Comparison of ENCODE assay signal across 12 cellular contexts in the genomic region with DNA sequence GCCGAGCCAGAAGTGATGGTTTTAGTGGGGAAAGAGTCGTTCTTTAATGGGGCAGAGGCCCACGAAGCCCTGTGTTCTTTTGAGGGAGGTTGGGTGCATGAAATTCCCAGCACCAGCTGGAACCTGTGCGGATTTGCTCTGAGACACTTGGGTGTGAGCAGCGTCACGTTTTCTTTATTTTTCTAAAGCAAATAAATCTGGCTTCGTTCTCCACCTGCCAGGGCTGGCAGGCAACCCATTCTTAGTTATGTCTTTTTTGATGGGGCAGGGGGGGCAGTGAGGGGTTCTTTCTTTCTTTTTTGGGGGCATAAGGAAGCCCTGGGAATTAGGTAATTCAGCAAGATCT.
DNase-seq lines count a peak whose midpoint lies in the region; ATAC-seq, FAIRE-seq and TF ChIP-seq lines count a peak whose summit lies in the region.
"Had no signal": no experiment of that assay in that cellular context is flagged by ENCODE, and none has a peak within 500 bp of the region (broad histone marks: within the 10 kb centered on the region; RNA-seq: fewer than 3 reads in every experiment).

No MANE protein-coding gene starts in this region.

- in situ Hi-C loops in gastrocnemius medialis (cut with MboI; ENCODE audit: low sequenced_read_pairs in 4 of 4): no loop called here

- TF ChIP-seq POLR2A in H54 (IDR thresholded peaks at IDR 0.05; ENCODE audit: low read depth, low read length): no peak
- no peak for TF ChIP-seq POLR2A in gastrocnemius medialis (IDR thresholded peaks at IDR 0.05)
- no peak for TF ChIP-seq POLR2A in Peyer's patch (IDR thresholded peaks at IDR 0.05)

- peak in 1 of 2 donors; percentile 17 for ATAC-seq in gastrocnemius medialis
- ATAC-seq in GM21447 (IDR thresholded peaks at IDR 0.05; ENCODE audit: unreplicated experiment): no peak
- ATAC-seq in HG03097 (IDR thresholded peaks at IDR 0.05; ENCODE audit: low FRiP score, unreplicated experiment): no peak

- H3K9me3 ChIP-seq in gastrocnemius medialis (no peaks in the 10 kb centered on the region), Peyer's patch (no peaks in the 10 kb centered on the region)

- H3K4me1 ChIP-seq in gastrocnemius medialis: peaks cover 10 to 17% of the 10 kb centered on the region in 2 donors
- peaks cover 0 to 4% (median 0%) of the 10 kb centered on the region in 4 donors for H3K4me1 ChIP-seq in Peyer's patch

- H3K4me3 ChIP-seq in epithelial cell of proximal tubule (ENCODE audit: low read depth, low read length) (peak overlapping the region; percentile 24), gastrocnemius medialis (peak overlapping the region in 3 of 4 donors; percentile 6 to 37 (median 21)), Peyer's patch (no peak overlapping the region)

- peak; percentile 22 for DNase-seq in H54 (ENCODE audit: insufficient read length, low spot score)
- DNase-seq in NCI-H2196 treated with DMSO at 0.1 percent for 48 hours (lab: John Stamatoyannopoulos, UW; ENCODE audit: unreplicated experiment): peak; percentile 61
- no peak for DNase-seq in epithelial cell of proximal tubule (ENCODE audit: low read depth)
- DNase-seq in gastrocnemius medialis: no peak
- DNase-seq in AG08395 (ENCODE audit: low spot score): no peak
- no peak for DNase-seq in Peyer's patch
- DNase-seq: activated gamma-delta T cell, DND-41, hypothalamus, naive B cell had no signal

- H3K36me3 ChIP-seq in gastrocnemius medialis (no peaks in the 10 kb centered on the region), Peyer's patch (no peaks in the 10 kb centered on the region)

- H3K27me3 ChIP-seq in gastrocnemius medialis (no peaks in the 10 kb centered on the region), Peyer's patch (no peaks in the 10 kb centered on the region)

- FAIRE-seq in H54 (lab: Jason Lieb, UNC): no peak

- intact Hi-C loops in gastrocnemius medialis (cut with DNase I; ENCODE audit: low total_unique reads): no loop called here

- H3K27ac ChIP-seq in gastrocnemius medialis (peak overlapping the region; percentile 52 to 65 (median 61)), Peyer's patch (no peak overlapping the region)

- TF ChIP-seq CTCF in epithelial cell of proximal tubule (conservative IDR thresholded peaks at IDR 0.05; ENCODE audit: low read depth, low read length): no peak
- no peak for TF ChIP-seq CTCF in gastrocnemius medialis (IDR thresholded peaks at IDR 0.05 in 4 of 5, conservative IDR thresholded peaks at IDR 0.05 in 1 of 5)
- no peak for TF ChIP-seq CTCF in Peyer's patch (IDR thresholded peaks at IDR 0.05)

Comparison
In these comparisons a context has a peak if more than half of its experiments do, and no peak if none do; other contexts are left out.
1. DNase-seq: peak in H54 (single experiment) and NCI-H2196 treated with DMSO at 0.1 percent for 48 hours (single experiment); none in epithelial cell of proximal tubule (single experiment), gastrocnemius medialis (0 of 2), AG08395 (single experiment) and Peyer's patch (0 of 3).
2. H3K4me3 ChIP-seq: peak in epithelial cell of proximal tubule (single experiment) and gastrocnemius medialis (3 of 4); none in Peyer's patch (0 of 4).
3. H3K27ac ChIP-seq: peak in gastrocnemius medialis (4 of 4); none in Peyer's patch (0 of 4).